1 cellular context compared by ENCODE assay signal in the genomic region with DNA sequence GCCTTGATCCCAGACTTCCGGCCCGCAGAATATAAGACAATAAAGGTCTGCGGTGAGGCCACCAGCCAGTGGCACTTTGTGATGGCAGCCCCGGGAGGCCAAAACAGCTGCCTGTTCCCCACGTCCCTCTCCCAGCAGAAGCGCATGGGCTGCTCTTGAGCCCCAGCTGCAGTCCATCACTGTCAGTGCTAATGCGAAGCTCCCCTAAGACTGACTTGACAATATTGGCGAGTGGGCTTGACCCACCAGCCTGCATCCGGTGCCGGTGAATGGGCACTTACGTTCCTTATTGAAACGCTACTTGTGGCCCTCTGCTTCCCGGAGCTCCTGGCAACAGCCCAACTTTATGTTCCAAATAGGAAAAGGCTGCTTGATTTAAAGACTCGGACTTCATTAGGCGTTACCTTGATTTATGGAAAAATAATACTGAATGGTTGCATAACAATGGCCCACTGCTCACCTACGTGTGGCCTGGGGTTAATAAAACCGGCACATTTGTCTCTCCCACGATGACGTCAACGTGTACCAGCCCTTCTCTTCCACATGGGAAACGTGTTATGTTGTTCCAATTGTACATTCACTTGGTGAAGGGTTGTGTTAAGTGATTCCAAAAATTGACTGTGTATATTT.
TF ChIP-seq lines count a peak whose summit lies in the region.

No MANE protein-coding gene starts in this region.

TF ChIP-seq in K562, 482 proteins besides CTCF, POLR2A, EP300 and RAD21 (continued from another document and continues in another):
- peak; percentile 38; the same call in 1 of the 2 replicates for TF ChIP-seq ETV1 (tag; conservative IDR thresholded peaks at IDR 0.05; ENCODE audit: low read depth)
- no peak for TF ChIP-seq NR1H2 (CRISPR knock-in tag; IDR thresholded peaks at IDR 0.05)
- no peak for TF ChIP-seq NFE2 (IDR thresholded peaks at IDR 0.05; ENCODE audit: low read depth)
- no peak for TF ChIP-seq ZSCAN29 (IDR thresholded peaks at IDR 0.05)
- TF ChIP-seq NFIC (IDR thresholded peaks at IDR 0.05) = peak; percentile 86
- no peak for TF ChIP-seq PCBP1 (IDR thresholded peaks at IDR 0.05; ENCODE audit: low read depth, low read length, poor library complexity, severe bottlenecking)
- no peak for TF ChIP-seq ARID1B (IDR thresholded peaks at IDR 0.05)
- TF ChIP-seq, protein P1, sequence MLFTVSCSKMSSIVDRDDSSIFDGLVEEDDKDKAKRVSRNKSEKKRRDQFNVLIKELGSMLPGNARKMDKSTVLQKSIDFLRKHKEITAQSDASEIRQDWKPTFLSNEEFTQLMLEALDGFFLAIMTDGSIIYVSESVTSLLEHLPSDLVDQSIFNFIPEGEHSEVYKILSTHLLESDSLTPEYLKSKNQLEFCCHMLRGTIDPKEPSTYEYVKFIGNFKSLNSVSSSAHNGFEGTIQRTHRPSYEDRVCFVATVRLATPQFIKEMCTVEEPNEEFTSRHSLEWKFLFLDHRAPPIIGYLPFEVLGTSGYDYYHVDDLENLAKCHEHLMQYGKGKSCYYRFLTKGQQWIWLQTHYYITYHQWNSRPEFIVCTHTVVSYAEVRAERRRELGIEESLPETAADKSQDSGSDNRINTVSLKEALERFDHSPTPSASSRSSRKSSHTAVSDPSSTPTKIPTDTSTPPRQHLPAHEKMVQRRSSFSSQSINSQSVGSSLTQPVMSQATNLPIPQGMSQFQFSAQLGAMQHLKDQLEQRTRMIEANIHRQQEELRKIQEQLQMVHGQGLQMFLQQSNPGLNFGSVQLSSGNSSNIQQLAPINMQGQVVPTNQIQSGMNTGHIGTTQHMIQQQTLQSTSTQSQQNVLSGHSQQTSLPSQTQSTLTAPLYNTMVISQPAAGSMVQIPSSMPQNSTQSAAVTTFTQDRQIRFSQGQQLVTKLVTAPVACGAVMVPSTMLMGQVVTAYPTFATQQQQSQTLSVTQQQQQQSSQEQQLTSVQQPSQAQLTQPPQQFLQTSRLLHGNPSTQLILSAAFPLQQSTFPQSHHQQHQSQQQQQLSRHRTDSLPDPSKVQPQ (CRISPR knock-in tag; IDR thresholded peaks at IDR 0.05; ENCODE audit: borderline replicate concordance) = no peak
- TF ChIP-seq RFX5 (IDR thresholded peaks at IDR 0.05; ENCODE audit: low read depth, low read length) = no peak
- TF ChIP-seq ZNF589 (CRISPR knock-in tag; IDR thresholded peaks at IDR 0.05; ENCODE audit: low read depth) = no peak
- TF ChIP-seq, protein P2, sequence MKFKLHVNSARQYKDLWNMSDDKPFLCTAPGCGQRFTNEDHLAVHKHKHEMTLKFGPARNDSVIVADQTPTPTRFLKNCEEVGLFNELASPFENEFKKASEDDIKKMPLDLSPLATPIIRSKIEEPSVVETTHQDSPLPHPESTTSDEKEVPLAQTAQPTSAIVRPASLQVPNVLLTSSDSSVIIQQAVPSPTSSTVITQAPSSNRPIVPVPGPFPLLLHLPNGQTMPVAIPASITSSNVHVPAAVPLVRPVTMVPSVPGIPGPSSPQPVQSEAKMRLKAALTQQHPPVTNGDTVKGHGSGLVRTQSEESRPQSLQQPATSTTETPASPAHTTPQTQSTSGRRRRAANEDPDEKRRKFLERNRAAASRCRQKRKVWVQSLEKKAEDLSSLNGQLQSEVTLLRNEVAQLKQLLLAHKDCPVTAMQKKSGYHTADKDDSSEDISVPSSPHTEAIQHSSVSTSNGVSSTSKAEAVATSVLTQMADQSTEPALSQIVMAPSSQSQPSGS (CRISPR knock-in tag; IDR thresholded peaks at IDR 0.05) = no peak
- TF ChIP-seq, protein P3, sequence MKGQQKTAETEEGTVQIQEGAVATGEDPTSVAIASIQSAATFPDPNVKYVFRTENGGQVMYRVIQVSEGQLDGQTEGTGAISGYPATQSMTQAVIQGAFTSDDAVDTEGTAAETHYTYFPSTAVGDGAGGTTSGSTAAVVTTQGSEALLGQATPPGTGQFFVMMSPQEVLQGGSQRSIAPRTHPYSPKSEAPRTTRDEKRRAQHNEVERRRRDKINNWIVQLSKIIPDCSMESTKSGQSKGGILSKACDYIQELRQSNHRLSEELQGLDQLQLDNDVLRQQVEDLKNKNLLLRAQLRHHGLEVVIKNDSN (CRISPR knock-in tag; IDR thresholded peaks at IDR 0.05) = 0 out of 2 replicates have a peak, but pooled peaks have one; percentile 16
- TF ChIP-seq NFE2L1 (tag; IDR thresholded peaks at IDR 0.05; ENCODE audit: borderline replicate concordance, low read depth) = no peak
- TF ChIP-seq RB1 (IDR thresholded peaks at IDR 0.05; ENCODE audit: low read depth) = no peak
- TF ChIP-seq, protein P4, sequence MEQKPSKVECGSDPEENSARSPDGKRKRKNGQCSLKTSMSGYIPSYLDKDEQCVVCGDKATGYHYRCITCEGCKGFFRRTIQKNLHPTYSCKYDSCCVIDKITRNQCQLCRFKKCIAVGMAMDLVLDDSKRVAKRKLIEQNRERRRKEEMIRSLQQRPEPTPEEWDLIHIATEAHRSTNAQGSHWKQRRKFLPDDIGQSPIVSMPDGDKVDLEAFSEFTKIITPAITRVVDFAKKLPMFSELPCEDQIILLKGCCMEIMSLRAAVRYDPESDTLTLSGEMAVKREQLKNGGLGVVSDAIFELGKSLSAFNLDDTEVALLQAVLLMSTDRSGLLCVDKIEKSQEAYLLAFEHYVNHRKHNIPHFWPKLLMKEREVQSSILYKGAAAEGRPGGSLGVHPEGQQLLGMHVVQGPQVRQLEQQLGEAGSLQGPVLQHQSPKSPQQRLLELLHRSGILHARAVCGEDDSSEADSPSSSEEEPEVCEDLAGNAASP (IDR thresholded peaks at IDR 0.05) = no peak
- TF ChIP-seq, protein P5, sequence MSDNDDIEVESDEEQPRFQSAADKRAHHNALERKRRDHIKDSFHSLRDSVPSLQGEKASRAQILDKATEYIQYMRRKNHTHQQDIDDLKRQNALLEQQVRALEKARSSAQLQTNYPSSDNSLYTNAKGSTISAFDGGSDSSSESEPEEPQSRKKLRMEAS (CRISPR knock-in tag; IDR thresholded peaks at IDR 0.05) = no peak; the same call in 1 of the 2 replicates
- no peak for TF ChIP-seq PYGO2 (tag; IDR thresholded peaks at IDR 0.05)
- TF ChIP-seq PHB (CRISPR knock-in tag; IDR thresholded peaks at IDR 0.05) = no peak
- TF ChIP-seq CCAR2 (IDR thresholded peaks at IDR 0.05; ENCODE audit: low read depth, low read length) = no peak
- no peak for TF ChIP-seq NFATC3 (IDR thresholded peaks at IDR 0.05)
- no peak for TF ChIP-seq RBM14 (IDR thresholded peaks at IDR 0.05; ENCODE audit: borderline replicate concordance, insufficient read depth, low read depth, low read length)
- no peak for TF ChIP-seq CBX2 (IDR thresholded peaks at IDR 0.05; ENCODE audit: insufficient read depth, low read length, poor library complexity, severe bottlenecking)
- TF ChIP-seq, protein P6, sequence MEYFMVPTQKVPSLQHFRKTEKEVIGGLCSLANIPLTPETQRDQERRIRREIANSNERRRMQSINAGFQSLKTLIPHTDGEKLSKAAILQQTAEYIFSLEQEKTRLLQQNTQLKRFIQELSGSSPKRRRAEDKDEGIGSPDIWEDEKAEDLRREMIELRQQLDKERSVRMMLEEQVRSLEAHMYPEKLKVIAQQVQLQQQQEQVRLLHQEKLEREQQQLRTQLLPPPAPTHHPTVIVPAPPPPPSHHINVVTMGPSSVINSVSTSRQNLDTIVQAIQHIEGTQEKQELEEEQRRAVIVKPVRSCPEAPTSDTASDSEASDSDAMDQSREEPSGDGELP (CRISPR knock-in tag; IDR thresholded peaks at IDR 0.05; ENCODE audit: borderline replicate concordance) = peak; percentile 41; the same call in 1 of the 2 replicates
- TF ChIP-seq HLTF (IDR thresholded peaks at IDR 0.05) = no peak
- no peak for TF ChIP-seq HDAC3 (IDR thresholded peaks at IDR 0.05; ENCODE audit: borderline replicate concordance, partially characterized antibody)
- TF ChIP-seq KLF16 (IDR thresholded peaks at IDR 0.05) = no peak
- TF ChIP-seq MYC (IDR thresholded peaks at IDR 0.05; ENCODE audit: low read depth, low read length) = no peak
- 0 out of 2 replicates have a peak, but pooled peaks have one; percentile 21 for TF ChIP-seq MYC (CRISPR knock-in tag; IDR thresholded peaks at IDR 0.05; ENCODE audit: borderline replicate concordance, low read depth)
- TF ChIP-seq JUN (IDR thresholded peaks at IDR 0.05; ENCODE audit: borderline replicate concordance, low read depth, low read length) = no peak
- peak; percentile 11; the same call in 1 of the 2 replicates for TF ChIP-seq JUN (CRISPR knock-in tag; IDR thresholded peaks at IDR 0.05; ENCODE audit: borderline replicate concordance)
- peak; percentile 85 for TF ChIP-seq ATF7 (IDR thresholded peaks at IDR 0.05)
- TF ChIP-seq SMARCB1 (IDR thresholded peaks at IDR 0.05; ENCODE audit: insufficient read length, low read depth) = no peak
- TF ChIP-seq ZNF699 (CRISPR knock-in tag; IDR thresholded peaks at IDR 0.05; ENCODE audit: insufficient replicate concordance) = peak; percentile 61
- no peak for TF ChIP-seq ELF2 (CRISPR knock-in tag; IDR thresholded peaks at IDR 0.05)
- no peak for TF ChIP-seq ZNF253 (CRISPR knock-in tag; conservative IDR thresholded peaks at IDR 0.05)
- TF ChIP-seq SMAD2 (IDR thresholded peaks at IDR 0.05; ENCODE audit: low read depth, low read length) = no peak
- no peak for TF ChIP-seq NR2F6 (CRISPR knock-in tag; IDR thresholded peaks at IDR 0.05)
- TF ChIP-seq, protein P7, sequence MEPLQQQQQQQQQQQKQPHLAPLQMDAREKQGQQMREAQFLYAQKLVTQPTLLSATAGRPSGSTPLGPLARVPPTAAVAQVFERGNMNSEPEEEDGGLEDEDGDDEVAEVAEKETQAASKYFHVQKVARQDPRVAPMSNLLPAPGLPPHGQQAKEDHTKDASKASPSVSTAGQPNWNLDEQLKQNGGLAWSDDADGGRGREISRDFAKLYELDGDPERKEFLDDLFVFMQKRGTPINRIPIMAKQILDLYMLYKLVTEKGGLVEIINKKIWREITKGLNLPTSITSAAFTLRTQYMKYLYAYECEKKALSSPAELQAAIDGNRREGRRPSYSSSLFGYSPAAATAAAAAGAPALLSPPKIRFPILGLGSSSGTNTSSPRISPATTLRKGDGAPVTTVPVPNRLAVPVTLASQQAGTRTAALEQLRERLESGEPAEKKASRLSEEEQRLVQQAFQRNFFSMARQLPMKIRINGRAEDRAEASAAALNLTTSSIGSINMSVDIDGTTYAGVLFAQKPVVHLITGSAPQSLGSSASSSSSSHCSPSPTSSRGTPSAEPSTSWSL (CRISPR knock-in tag; IDR thresholded peaks at IDR 0.05; ENCODE audit: borderline replicate concordance) = no peak
- no peak for TF ChIP-seq ZBTB17 (CRISPR knock-in tag; IDR thresholded peaks at IDR 0.05)
- TF ChIP-seq ESRRB (CRISPR knock-in tag; IDR thresholded peaks at IDR 0.05; ENCODE audit: borderline replicate concordance) = no peak
- TF ChIP-seq, protein P8, sequence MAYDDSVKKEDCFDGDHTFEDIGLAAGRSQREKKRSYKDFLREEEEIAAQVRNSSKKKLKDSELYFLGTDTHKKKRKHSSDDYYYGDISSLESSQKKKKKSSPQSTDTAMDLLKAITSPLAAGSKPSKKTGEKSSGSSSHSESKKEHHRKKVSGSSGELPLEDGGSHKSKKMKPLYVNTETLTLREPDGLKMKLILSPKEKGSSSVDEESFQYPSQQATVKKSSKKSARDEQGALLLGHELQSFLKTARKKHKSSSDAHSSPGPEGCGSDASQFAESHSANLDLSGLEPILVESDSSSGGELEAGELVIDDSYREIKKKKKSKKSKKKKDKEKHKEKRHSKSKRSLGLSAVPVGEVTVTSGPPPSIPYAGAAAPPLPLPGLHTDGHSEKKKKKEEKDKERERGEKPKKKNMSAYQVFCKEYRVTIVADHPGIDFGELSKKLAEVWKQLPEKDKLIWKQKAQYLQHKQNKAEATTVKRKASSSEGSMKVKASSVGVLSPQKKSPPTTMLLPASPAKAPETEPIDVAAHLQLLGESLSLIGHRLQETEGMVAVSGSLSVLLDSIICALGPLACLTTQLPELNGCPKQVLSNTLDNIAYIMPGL (CRISPR knock-in tag; IDR thresholded peaks at IDR 0.05) = no peak
- TF ChIP-seq, protein P9, sequence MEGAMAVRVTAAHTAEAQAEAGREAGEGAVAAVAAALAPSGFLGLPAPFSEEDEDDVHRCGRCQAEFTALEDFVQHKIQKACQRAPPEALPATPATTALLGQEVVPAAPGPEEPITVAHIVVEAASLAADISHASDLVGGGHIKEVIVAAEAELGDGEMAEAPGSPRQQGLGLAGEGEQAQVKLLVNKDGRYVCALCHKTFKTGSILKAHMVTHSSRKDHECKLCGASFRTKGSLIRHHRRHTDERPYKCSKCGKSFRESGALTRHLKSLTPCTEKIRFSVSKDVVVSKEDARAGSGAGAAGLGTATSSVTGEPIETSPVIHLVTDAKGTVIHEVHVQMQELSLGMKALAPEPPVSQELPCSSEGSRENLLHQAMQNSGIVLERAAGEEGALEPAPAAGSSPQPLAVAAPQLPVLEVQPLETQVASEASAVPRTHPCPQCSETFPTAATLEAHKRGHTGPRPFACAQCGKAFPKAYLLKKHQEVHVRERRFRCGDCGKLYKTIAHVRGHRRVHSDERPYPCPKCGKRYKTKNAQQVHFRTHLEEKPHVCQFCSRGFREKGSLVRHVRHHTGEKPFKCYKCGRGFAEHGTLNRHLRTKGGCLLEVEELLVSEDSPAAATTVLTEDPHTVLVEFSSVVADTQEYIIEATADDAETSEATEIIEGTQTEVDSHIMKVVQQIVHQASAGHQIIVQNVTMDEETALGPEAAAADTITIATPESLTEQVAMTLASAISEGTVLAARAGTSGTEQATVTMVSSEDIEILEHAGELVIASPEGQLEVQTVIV (CRISPR knock-in tag; IDR thresholded peaks at IDR 0.05; ENCODE audit: borderline replicate concordance) = no peak
- TF ChIP-seq, protein P10, sequence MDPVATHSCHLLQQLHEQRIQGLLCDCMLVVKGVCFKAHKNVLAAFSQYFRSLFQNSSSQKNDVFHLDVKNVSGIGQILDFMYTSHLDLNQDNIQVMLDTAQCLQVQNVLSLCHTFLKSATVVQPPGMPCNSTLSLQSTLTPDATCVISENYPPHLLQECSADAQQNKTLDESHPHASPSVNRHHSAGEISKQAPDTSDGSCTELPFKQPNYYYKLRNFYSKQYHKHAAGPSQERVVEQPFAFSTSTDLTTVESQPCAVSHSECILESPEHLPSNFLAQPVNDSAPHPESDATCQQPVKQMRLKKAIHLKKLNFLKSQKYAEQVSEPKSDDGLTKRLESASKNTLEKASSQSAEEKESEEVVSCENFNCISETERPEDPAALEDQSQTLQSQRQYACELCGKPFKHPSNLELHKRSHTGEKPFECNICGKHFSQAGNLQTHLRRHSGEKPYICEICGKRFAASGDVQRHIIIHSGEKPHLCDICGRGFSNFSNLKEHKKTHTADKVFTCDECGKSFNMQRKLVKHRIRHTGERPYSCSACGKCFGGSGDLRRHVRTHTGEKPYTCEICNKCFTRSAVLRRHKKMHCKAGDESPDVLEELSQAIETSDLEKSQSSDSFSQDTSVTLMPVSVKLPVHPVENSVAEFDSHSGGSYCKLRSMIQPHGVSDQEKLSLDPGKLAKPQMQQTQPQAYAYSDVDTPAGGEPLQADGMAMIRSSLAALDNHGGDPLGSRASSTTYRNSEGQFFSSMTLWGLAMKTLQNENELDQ (CRISPR knock-in tag; IDR thresholded peaks at IDR 0.05; ENCODE audit: borderline replicate concordance) = 0 out of 2 replicates have a peak, but pooled peaks have one; percentile 81
- TF ChIP-seq LARP7 (IDR thresholded peaks at IDR 0.05) = no peak
- TF ChIP-seq NR2C2 (CRISPR knock-in tag; IDR thresholded peaks at IDR 0.05) = 0 out of 2 replicates have a peak, but pooled peaks have one; percentile 19
- no peak for TF ChIP-seq NR2C2 (tag; IDR thresholded peaks at IDR 0.05)
- TF ChIP-seq CBX8 (IDR thresholded peaks at IDR 0.05; ENCODE audit: borderline replicate concordance, extremely low read depth, low read depth, low read length, poor library complexity, severe bottlenecking) = no peak
- no peak for TF ChIP-seq TEAD4 (IDR thresholded peaks at IDR 0.05; ENCODE audit: low read length)
- TF ChIP-seq TEAD4 (CRISPR knock-in tag; IDR thresholded peaks at IDR 0.05; ENCODE audit: borderline replicate concordance) = peak; percentile 74; the same call in 1 of the 2 replicates
- peak; percentile 57; the same call in 1 of the 2 replicates for TF ChIP-seq CREM (IDR thresholded peaks at IDR 0.05; ENCODE audit: low read depth)
- peak in 1 of 2 experiments; percentile 30; a peak in 1 of 3 replicates for TF ChIP-seq CBX3 (IDR thresholded peaks at IDR 0.05; ENCODE audit: borderline replicate concordance in 1 of 2, low read length in 2 of 2)
